In genomic region chr12:109946505-109946904, GRCh38 we compare ENCODE assay signal across 10 cellular contexts. TPM values are rescaled to one million over a fixed set of nuclear protein-coding genes. Genes with fewer than 3 reads are reported as not detected.
DNase-seq lines count a peak whose midpoint lies in the region; ATAC-seq and TF ChIP-seq lines count a peak whose summit lies in the region.
"Had no signal": no experiment of that assay in that cellular context is flagged by ENCODE, and none has a peak within 500 bp of the region (broad histone marks: within the 10 kb centered on the region; RNA-seq: fewer than 3 reads in every experiment).

No MANE protein-coding gene starts in this region.

- in situ Hi-C loops in transverse colon (cut with MboI; ENCODE audit: low pct_ligation_motif_present in 1 of 4, low pct_unique_long_range_greater_than_20kb in 1 of 4, low sequenced_read_pairs in 3 of 4), result no loop called here

- H3K27me3 ChIP-seq in lower lobe of right lung (ENCODE audit: low read depth), result no peaks in the 10 kb centered on the region
- H3K27me3 ChIP-seq in transverse colon, result no peaks in the 10 kb centered on the region

- H3K36me3 Mint-ChIP-seq in activated naive CD4-positive, alpha-beta T cell treated with anti-CD3 and anti-CD28 coated beads, Interleukin-2, amount 10 ng/mL, durations not matched to agents 7 days and 5 days, result peaks cover 62% of the 10 kb centered on the region

- peak; percentile 35 for DNase-seq in activated naive CD4-positive, alpha-beta T cell treated with anti-CD3 and anti-CD28 coated beads, Interleukin-2, amount 10 ng/mL, durations not matched to agents 7 days and 5 days
- no peak for DNase-seq in activated naive CD4-positive, alpha-beta T cell treated with anti-CD3 and anti-CD28 coated beads, Interleukin-2, amount 50 U/mL, for 16 hours
- DNase-seq in caudate nucleus (lab: John Stamatoyannopoulos, UW) (peak in 13 of 61 donors; percentile 10 to 58 (median 22)), lower lobe of right lung (no peak), transverse colon (no peak), NCI-H345 (lab: John Stamatoyannopoulos, UW) (no peak)
- DNase-seq: activated CD4-positive, alpha-beta T cell treated with anti-CD3 and anti-CD28 coated beads for 1 hour had no signal

- H3K4me1 ChIP-seq in lower lobe of right lung (peaks cover 44% of the 10 kb centered on the region), transverse colon (peaks cover 14 to 55% (median 25%) of the 10 kb centered on the region in 4 donors)

- WGBS in transverse colon (ENCODE audit: low coverage in 1 of 2), 2 donors, result 59 to 74% methylated on average over 4 to 5 of the region's 5 CpGs

- no peak for TF ChIP-seq EP300 in transverse colon (IDR thresholded peaks at IDR 0.05; ENCODE audit: low read depth)

- H3K27ac ChIP-seq in caudate nucleus (ENCODE audit: low read depth, low read length), result peak overlapping the region; percentile 79
- peak overlapping the region; percentile 54 for H3K27ac ChIP-seq in lower lobe of right lung
- H3K27ac ChIP-seq in transverse colon, result peak overlapping the region; percentile 28 to 67 (median 44)
- H3K27ac ChIP-seq: epithelial cell of prostate had no signal

- TF ChIP-seq POLR2A in transverse colon (IDR thresholded peaks at IDR 0.05), result no peak

- CTCF ChIA-PET in activated naive CD4-positive, alpha-beta T cell treated with anti-CD3 and anti-CD28 coated beads, Interleukin-2, amount 10 ng/mL, durations not matched to agents 7 days and 5 days (lab: Charles Lee), result no interaction called here

- H3K36me3 ChIP-seq in lower lobe of right lung, result peaks cover 76% of the 10 kb centered on the region
- peaks cover 0 to 7% (median 3%) of the 10 kb centered on the region in 4 donors for H3K36me3 ChIP-seq in transverse colon

- intact Hi-C loops in lower lobe of right lung (cut with DNase I) (no loop called here), transverse colon (cut with DNase I; ENCODE audit: low total_unique reads) (no loop called here)

- H3K9me3 ChIP-seq in lower lobe of right lung (no peaks in the 10 kb centered on the region), transverse colon (no peaks in the 10 kb centered on the region)

- no peak overlapping the region for H3K4me3 Mint-ChIP-seq in activated naive CD4-positive, alpha-beta T cell treated with anti-CD3 and anti-CD28 coated beads, Interleukin-2, amount 10 ng/mL, durations not matched to agents 7 days and 5 days

- H3K4me1 Mint-ChIP-seq in activated naive CD4-positive, alpha-beta T cell treated with anti-CD3 and anti-CD28 coated beads, Interleukin-2, amount 10 ng/mL, durations not matched to agents 7 days and 5 days, result peaks cover 25% of the 10 kb centered on the region

- H3K4me3 ChIP-seq in lower lobe of right lung (no peak overlapping the region), transverse colon (no peak overlapping the region)

- H3K9me3 Mint-ChIP-seq in activated naive CD4-positive, alpha-beta T cell treated with anti-CD3 and anti-CD28 coated beads, Interleukin-2, amount 10 ng/mL, durations not matched to agents 7 days and 5 days, result no peaks in the 10 kb centered on the region

- no peaks in the 10 kb centered on the region for H3K27me3 Mint-ChIP-seq in activated naive CD4-positive, alpha-beta T cell treated with anti-CD3 and anti-CD28 coated beads, Interleukin-2, amount 10 ng/mL, durations not matched to agents 7 days and 5 days

- H3K27ac Mint-ChIP-seq in activated naive CD4-positive, alpha-beta T cell treated with anti-CD3 and anti-CD28 coated beads, Interleukin-2, amount 10 ng/mL, durations not matched to agents 7 days and 5 days, result peak overlapping the region; percentile 73

- TF ChIP-seq CTCF in lower lobe of right lung (IDR thresholded peaks at IDR 0.05) (no peak), transverse colon (IDR thresholded peaks at IDR 0.05) (no peak)

- ATAC-seq in lower lobe of right lung, result peak; percentile 29 to 51
- ATAC-seq in HG03196 (IDR thresholded peaks at IDR 0.05; ENCODE audit: unreplicated experiment), result no peak
- ATAC-seq in GM18909 (IDR thresholded peaks at IDR 0.05; ENCODE audit: poor library complexity, unreplicated experiment), result no peak

RNA-seq across cellular contexts. Expression of gene TCHP, which starts 46.4 kb away (rescaled TPM):
- total RNA-seq in lower lobe of right lung, result 16.8 TPM
- total RNA-seq in transverse colon, result 10 to 100 TPM; 27.5 to 54.7 (median 30.7) TPM

RNA-seq across cellular contexts. Expression of gene GIT2, which starts 49.7 kb away (rescaled TPM):
- total RNA-seq in lower lobe of right lung (62.2 TPM), transverse colon (10 to 100 TPM; 25.3 to 64.0 (median 44.0) TPM)

RNA-seq across cellular contexts. Expression of gene ANKRD13A, which starts 52.7 kb away (rescaled TPM):
- total RNA-seq in lower lobe of right lung, result 62.5 TPM
- 100 to 1,000 TPM in 3 of 4 donors, 10 to 100 TPM in 1; 96.1 to 189 (median 115) TPM for total RNA-seq in transverse colon

Comparison
In these comparisons a context has a peak if more than half of its experiments do, and no peak if none do; other contexts are left out.
1. ATAC-seq: peak in lower lobe of right lung (2 of 2); none in HG03196 (single experiment) and GM18909 (single experiment).
2. Peak in every context shown above with its lines, with median percentiles within 50 percentile points of each other: H3K27ac ChIP-seq.